In genomic region chr17:7196651-7197050, GRCh38 we compare ENCODE assay signal across 27 cellular contexts.
"Had no signal": no experiment of that assay in that cellular context is flagged by ENCODE, and none has a peak within 500 bp of the region (broad histone marks: within the 10 kb centered on the region; RNA-seq: fewer than 3 reads in every experiment).

No MANE protein-coding gene starts in this region.

- H2AFZ ChIP-seq: hepatocyte, neural progenitor cell, parathyroid adenoma had no signal

- H3K4me1 Mint-ChIP-seq: naive B cell had no signal

- H3K27me3 ChIP-seq: gastrocnemius medialis, heart left ventricle, hepatocyte, neural progenitor cell, stomach, thyroid gland had no signal

- H3K36me3 Mint-ChIP-seq: naive B cell; natural killer cell treated with Interleukin-12 subunit alpha and Interleukin-12 subunit beta and Interleukin-15 and Interleukin-18, amount 100 ng/mL, for 72 hours; type B pancreatic cell had no signal

- H3K79me2 ChIP-seq: hepatocyte, parathyroid adenoma had no signal

- H3K9ac ChIP-seq: neural progenitor cell, parathyroid adenoma had no signal

- H3K27ac ChIP-seq: epithelial cell of prostate, gastrocnemius medialis, heart left ventricle, hepatocyte, neural progenitor cell, parathyroid adenoma, stomach, thyroid gland had no signal

- DNase-seq: cortex of kidney; effector memory CD8-positive, alpha-beta T cell; foreskin fibroblast; gastrocnemius medialis; heart left ventricle; mesenchymal stem cell; mucosa of descending colon; naive B cell; stimulated activated CD4-positive, alpha-beta T cell treated with anti-CD3 and anti-CD28 coated beads, Interleukin-12 subunit alpha, Interleukin-12 subunit beta, amount 100 ng/mL, for 4 hours; stimulated activated CD4-positive, alpha-beta T cell treated with anti-CD3 and anti-CD28 coated beads, Interleukin-1b, Interleukin-23, amount 100 ng/mL, for 48 hours; stimulated activated CD4-positive, alpha-beta T cell treated with anti-CD3 and anti-CD28 coated beads, Interleukin-4, amount 100 ng/mL, for 1 hour; stimulated activated CD8-positive, alpha-beta memory T cell treated with anti-CD3 and anti-CD28 coated beads, Interleukin-4, amount 100 ng/mL, for 48 hours; stimulated activated naive CD4-positive, alpha-beta T cell treated with Interleukin-2 at 50 U/mL for 16 hours; stomach; thyroid gland had no signal

- H3K27me3 Mint-ChIP-seq: effector memory CD8-positive, alpha-beta T cell; naive B cell; natural killer cell treated with Interleukin-12 subunit alpha and Interleukin-12 subunit beta and Interleukin-15 and Interleukin-18, amount 100 ng/mL, for 72 hours; progenitor cell of endocrine pancreas; type B pancreatic cell had no signal

- H3K27ac Mint-ChIP-seq: effector memory CD8-positive, alpha-beta T cell; mesothelial cell of epicardium; natural killer cell treated with Interleukin-12 subunit alpha and Interleukin-12 subunit beta and Interleukin-15 and Interleukin-18, amount 100 ng/mL, for 72 hours; neural progenitor cell; progenitor cell of endocrine pancreas; type B pancreatic cell had no signal

- H3K4me1 ChIP-seq: gastrocnemius medialis, heart left ventricle, neural progenitor cell, parathyroid adenoma, stomach, thyroid gland had no signal

- H3K9me3 Mint-ChIP-seq: effector memory CD8-positive, alpha-beta T cell; mesothelial cell of epicardium; naive B cell; natural killer cell treated with Interleukin-12 subunit alpha and Interleukin-12 subunit beta and Interleukin-15 and Interleukin-18, amount 100 ng/mL, for 72 hours; neural progenitor cell; type B pancreatic cell had no signal

- H3K4me3 ChIP-seq: gastrocnemius medialis, heart left ventricle, hepatocyte, mucosa of descending colon, neural progenitor cell, smooth muscle cell, stomach, thyroid gland had no signal

- H3K36me3 ChIP-seq: gastrocnemius medialis had no signal

- H3K9me3 ChIP-seq: gastrocnemius medialis, heart left ventricle, mucosa of descending colon, stomach, thyroid gland had no signal

- H3K4me3 Mint-ChIP-seq: effector memory CD8-positive, alpha-beta T cell; mesothelial cell of epicardium; naive B cell; natural killer cell treated with Interleukin-12 subunit alpha and Interleukin-12 subunit beta and Interleukin-15 and Interleukin-18, amount 100 ng/mL, for 72 hours; type B pancreatic cell had no signal

- H3K4me2 ChIP-seq: hepatocyte, neural progenitor cell, smooth muscle cell had no signal

- ATAC-seq: effector memory CD8-positive, alpha-beta T cell; esophagus mucosa; gastrocnemius medialis; heart left ventricle; left lobe of liver; mucosa of descending colon; sciatic nerve had no signal
